ENCODE assay signal across 22 cellular contexts in the genomic region with DNA sequence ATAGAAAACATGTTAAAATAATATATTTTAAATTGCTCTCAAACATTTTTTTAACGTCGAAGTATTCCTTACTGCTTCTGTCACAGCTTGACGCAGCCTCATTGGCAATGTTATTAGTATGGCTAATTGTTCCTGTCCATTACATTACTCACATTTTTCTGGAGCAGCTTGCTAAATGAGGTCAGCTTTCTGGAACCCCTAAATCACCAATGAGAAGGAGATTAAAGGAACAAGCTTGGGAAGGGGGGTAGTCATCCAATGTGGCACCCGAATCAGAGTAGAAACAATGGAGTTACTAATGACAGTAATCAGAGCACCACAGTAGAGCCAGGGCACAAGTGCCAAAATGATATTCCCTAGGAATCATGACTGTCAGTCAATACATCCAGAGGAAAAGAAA. TPM values are rescaled to one million over a fixed set of nuclear protein-coding genes. Genes with fewer than 3 reads are reported as not detected.
DNase-seq lines count a peak whose midpoint lies in the region; ATAC-seq and TF ChIP-seq lines count a peak whose summit lies in the region.
"Had no signal": no experiment of that assay in that cellular context is flagged by ENCODE, and none has a peak within 500 bp of the region (broad histone marks: within the 10 kb centered on the region; RNA-seq: fewer than 3 reads in every experiment).

No MANE protein-coding gene starts in this region.

- H3K27ac ChIP-seq in WERI-Rb-1 (peak overlapping the region; percentile 47), heart left ventricle (no peak overlapping the region)
- no peak overlapping the region for H3K27ac ChIP-seq in CD8-positive, alpha-beta memory T cell (ENCODE audit: low read depth, low read length)
- H3K27ac ChIP-seq: BLaER1 treated with 17β-estradiol and CSF1 and Interleukin-3, amounts not matched to agents 10 nM and 100 nM had no signal

- peaks cover 0 to 1% (median 0%) of the 10 kb centered on the region in 3 donors for H3K36me3 Mint-ChIP-seq in CD8-positive, alpha-beta memory T cell

- H3K27me3 ChIP-seq in WERI-Rb-1 (ENCODE audit: insufficient read depth, low read depth, severe bottlenecking) = no peaks in the 10 kb centered on the region
- H3K27me3 ChIP-seq in CD8-positive, alpha-beta memory T cell (ENCODE audit: insufficient read depth, low read length, poor library complexity, severe bottlenecking) = peaks cover 20% of the 10 kb centered on the region
- peaks cover 18 to 85% (median 35%) of the 10 kb centered on the region in 9 donors for H3K27me3 ChIP-seq in heart left ventricle

- H3K4me3 ChIP-seq in WERI-Rb-1 (ENCODE audit: low read depth, low read length) (peak overlapping the region; percentile 97), heart left ventricle (no peak overlapping the region)
- no peak overlapping the region for H3K4me3 ChIP-seq in CD8-positive, alpha-beta memory T cell (ENCODE audit: low read length)
- H3K4me3 ChIP-seq: BLaER1 treated with 17β-estradiol and CSF1 and Interleukin-3, amounts not matched to agents 10 nM and 100 nM had no signal

- peaks cover 4 to 14% (median 11%) of the 10 kb centered on the region in 3 donors for H3K4me1 Mint-ChIP-seq in CD8-positive, alpha-beta memory T cell

- intact Hi-C loops in Right ventricle myocardium inferior (cut with DNase I) = no loop called here
- intact Hi-C loops in heart left ventricle (cut with DNase I) = no loop called here

- peaks cover 0 to 14% (median 11%) of the 10 kb centered on the region in 5 donors for H3K9me3 Mint-ChIP-seq in CD8-positive, alpha-beta memory T cell

- 25 to 48% (median 38%) methylated on average over 4 of the region's 4 CpGs for WGBS in heart left ventricle, 4 donors

- no peak for TF ChIP-seq POLR2A in heart left ventricle (IDR thresholded peaks at IDR 0.05)

- no peaks in the 10 kb centered on the region for H3K9me3 ChIP-seq in WERI-Rb-1 (ENCODE audit: severe bottlenecking)
- H3K9me3 ChIP-seq in CD8-positive, alpha-beta memory T cell (ENCODE audit: low read length) = no peaks in the 10 kb centered on the region
- H3K9me3 ChIP-seq in heart left ventricle = no peaks in the 10 kb centered on the region

- no peak overlapping the region for H3K4me3 Mint-ChIP-seq in CD8-positive, alpha-beta memory T cell
- H3K4me3 Mint-ChIP-seq: CD4-positive, alpha-beta memory T cell; H9; HFFc6 had no signal

- ATAC-seq in Right ventricle myocardium inferior (no peak), heart left ventricle (no peak)

- peaks cover 43 to 69% of the 10 kb centered on the region in 2 donors for H3K27me3 Mint-ChIP-seq in CD8-positive, alpha-beta memory T cell

- POLR2A ChIA-PET in CD8-positive, alpha-beta memory T cell (lab: Charles Lee) = no interaction called here

- no peaks in the 10 kb centered on the region for H3K4me1 ChIP-seq in CD8-positive, alpha-beta memory T cell (ENCODE audit: insufficient read depth, low read length)
- peaks cover 0 to under 1% (median 0%) of the 10 kb centered on the region in 12 donors for H3K4me1 ChIP-seq in heart left ventricle

- H3K27ac Mint-ChIP-seq in CD8-positive, alpha-beta memory T cell = no peak overlapping the region
- H3K27ac Mint-ChIP-seq: CD4-positive, alpha-beta memory T cell; H9; HFFc6 had no signal

- TF ChIP-seq CTCF in WERI-Rb-1 (IDR thresholded peaks at IDR 0.05; ENCODE audit: low read depth, low read length) (no peak), heart left ventricle (IDR thresholded peaks at IDR 0.05) (no peak)

- peaks cover 45% of the 10 kb centered on the region for H3K36me3 ChIP-seq in WERI-Rb-1
- H3K36me3 ChIP-seq in CD8-positive, alpha-beta memory T cell (ENCODE audit: insufficient read depth, low read length) = no peaks in the 10 kb centered on the region
- H3K36me3 ChIP-seq in heart left ventricle = no peaks in the 10 kb centered on the region
- H3K36me3 ChIP-seq: BLaER1 treated with 17β-estradiol and CSF1 and Interleukin-3, amounts not matched to agents 10 nM and 100 nM had no signal

- CTCF ChIA-PET in CD8-positive, alpha-beta memory T cell (lab: Charles Lee) = no interaction called here

- DNase-seq in NCI-H146 (lab: John Stamatoyannopoulos, UW) = peak; percentile 26
- no peak for DNase-seq in NCI-H146 treated with DMSO at 0.1 percent for 48 hours (lab: John Stamatoyannopoulos, UW; ENCODE audit: unreplicated experiment)
- DNase-seq in DMS 273 treated with DMSO at 0.1 percent for 48 hours (lab: John Stamatoyannopoulos, UW) = peak; percentile 89
- DNase-seq in NCI-H446 (lab: John Stamatoyannopoulos, UW) = peak; percentile 58 to 70
- peak; percentile 40 for DNase-seq in WERI-Rb-1
- no peak for DNase-seq in CD8-positive, alpha-beta memory T cell
- DNase-seq in Right ventricle myocardium inferior (ENCODE audit: missing footprints) = no peak
- DNase-seq in heart left ventricle = no peak
- DNase-seq: 8988T; CD4-positive, alpha-beta memory T cell; DMS79; H9; HFFc6; NCI-H1092; NCI-H1436; NCI-H2081 treated with DMSO at 0.1 percent for 48 hours; NCI-H2227 treated with DMSO at 0.1 percent for 48 hours; Right ventricle myocardium superior had no signal

RNA-seq across cellular contexts. Expression of a gene that starts 5.1 kb away (rescaled TPM):
- total RNA-seq in CD8-positive, alpha-beta memory T cell = not detected
- not detected for polyA plus RNA-seq in CD8-positive, alpha-beta memory T cell
- total RNA-seq in Right ventricle myocardium inferior (not detected), heart left ventricle (not detected)
- not detected for polyA plus RNA-seq in heart left ventricle
- total RNA-seq: CD4-positive, alpha-beta memory T cell; H9; HFFc6; LHCN-M2; OCI-LY7; Right ventricle myocardium superior; T-helper 2 cell treated with Interferon-gamma antibody and Interleukin-4, amounts not matched to agents 100 ng/mL and 5 ng/mL, for 36 hours had no signal
- polyA plus RNA-seq: CD4-positive, alpha-beta memory T cell had no signal

RNA-seq across cellular contexts. Expression of a gene that starts 18.3 kb away (rescaled TPM):
- total RNA-seq in CD8-positive, alpha-beta memory T cell = not detected
- 31.9 TPM for polyA plus RNA-seq in CD8-positive, alpha-beta memory T cell
- total RNA-seq in Right ventricle myocardium inferior (not detected), heart left ventricle (not detected)
- not detected for polyA plus RNA-seq in heart left ventricle
- total RNA-seq: H9, OCI-LY7, Right ventricle myocardium superior had no signal

Comparison
In these comparisons a context has a peak if more than half of its experiments do, and no peak if none do; other contexts are left out.
1. DNase-seq: peak in NCI-H146 (single experiment), DMS 273 treated with DMSO at 0.1 percent for 48 hours (single experiment), NCI-H446 (2 of 2) and WERI-Rb-1 (single experiment); none in NCI-H146 treated with DMSO at 0.1 percent for 48 hours (single experiment), CD8-positive, alpha-beta memory T cell (0 of 5), Right ventricle myocardium inferior (single experiment) and heart left ventricle (0 of 5).